In the genomic region with DNA sequence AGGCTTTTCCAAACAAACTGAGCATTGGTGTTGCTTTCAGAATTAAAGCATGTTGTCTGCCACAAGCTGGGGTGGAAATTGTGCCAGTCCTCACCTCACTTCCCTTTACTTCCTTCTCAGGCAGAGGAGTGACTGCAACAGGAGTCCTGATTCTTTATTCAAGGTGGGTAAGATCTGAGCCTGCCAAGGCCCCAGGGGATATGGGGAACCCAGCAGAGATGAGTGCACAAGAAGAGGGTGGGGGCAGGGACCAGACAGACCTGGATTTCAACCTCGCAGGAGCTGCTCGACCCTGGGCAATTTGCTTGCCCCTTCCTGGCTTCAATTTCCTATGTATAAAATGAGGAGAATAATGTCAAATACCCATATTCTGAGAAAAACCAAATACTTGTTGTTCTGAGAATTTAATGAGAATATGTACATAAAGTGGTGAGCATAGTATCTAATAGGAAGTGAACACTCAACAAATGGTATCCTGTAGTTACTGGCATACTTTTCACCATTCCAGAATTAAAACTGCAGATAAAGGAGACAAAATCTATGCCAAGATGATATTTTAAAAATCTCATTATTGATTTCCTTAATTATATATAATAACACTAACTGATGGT, we compare ENCODE assay signal across 22 cellular contexts. TPM values are rescaled to one million over a fixed set of nuclear protein-coding genes. Genes with fewer than 3 reads are reported as not detected.
DNase-seq lines count a peak whose midpoint lies in the region; ATAC-seq, FAIRE-seq and TF ChIP-seq lines count a peak whose summit lies in the region.
"Had no signal": no experiment of that assay in that cellular context is flagged by ENCODE, and none has a peak within 500 bp of the region (broad histone marks: within the 10 kb centered on the region; RNA-seq: fewer than 3 reads in every experiment).

No MANE protein-coding gene starts in this region.

- peaks cover 48% of the 10 kb centered on the region for H3K4me1 Mint-ChIP-seq in activated CD4-positive, alpha-beta T cell treated with anti-CD3 and anti-CD28 coated beads, Interleukin-2, amount 10 ng/mL, durations not matched to agents 24 days and 14 days

- H3K9me2 ChIP-seq in Loucy (replicated peaks; ENCODE audit: low read depth, low read length): no peaks in the 10 kb centered on the region

- no peak overlapping the region for H3K27ac ChIP-seq in endothelial cell of umbilical vein (ENCODE audit: insufficient read depth, low read depth, low read length)
- H3K27ac ChIP-seq: HL-60, KMS-11 had no signal

- H3K36me3 Mint-ChIP-seq in activated CD4-positive, alpha-beta T cell treated with anti-CD3 and anti-CD28 coated beads, Interleukin-2, amount 10 ng/mL, durations not matched to agents 24 days and 14 days (ENCODE audit: low read depth): peaks cover 42% of the 10 kb centered on the region

- dilution Hi-C loops in endothelial cell of umbilical vein (cut with MboI; ENCODE audit: extremely low pct_ligation_motif_present, low sequenced_read_pairs): no loop called here

- H2AFZ ChIP-seq in Loucy (ENCODE audit: low read length) (no peak overlapping the region), endothelial cell of umbilical vein (ENCODE audit: low read depth, low read length) (no peak overlapping the region)

- H3K36me3 ChIP-seq in Loucy (ENCODE audit: insufficient read depth, low read length) (0 out of 2 replicates have a peak, but pooled peaks cover 3% of the 10 kb centered on the region), endothelial cell of umbilical vein (ENCODE audit: control insufficient read depth in 2 of 2, extremely low read depth in 1 of 2, insufficient read depth in 2 of 2, low read length in 2 of 2) (no peaks in the 10 kb centered on the region)

- no peaks in the 10 kb centered on the region for H3K9me1 ChIP-seq in endothelial cell of umbilical vein (replicated peaks; ENCODE audit: control insufficient read depth, extremely low read depth, insufficient read depth, low read length)

- H3K27ac Mint-ChIP-seq in activated CD4-positive, alpha-beta T cell treated with anti-CD3 and anti-CD28 coated beads, Interleukin-2, amount 10 ng/mL, durations not matched to agents 24 days and 14 days: peak overlapping the region; percentile 10
- H3K27ac Mint-ChIP-seq: CD4-positive, CD25-positive, alpha-beta regulatory T cell had no signal

- peak; percentile 52 for FAIRE-seq in GM12891 (lab: Jason Lieb, UNC)
- peak; percentile 59 for FAIRE-seq in endothelial cell of umbilical vein (lab: Jason Lieb, UNC)
- FAIRE-seq: RCC 7860 had no signal

- DNase-seq in activated CD4-positive, alpha-beta T cell treated with anti-CD3 and anti-CD28 coated beads, Interleukin-2, amount 10 ng/mL, durations not matched to agents 24 days and 14 days: peak; percentile 49
- DNase-seq in activated CD4-positive, alpha-beta T cell treated with anti-CD3 and anti-CD28 coated beads, Interleukin-2, amount 50 U/mL, for 1 hour: no peak
- DNase-seq in GM12891 (ENCODE audit: insufficient read length, low spot score) (no peak), endothelial cell of umbilical vein (ENCODE audit: low read depth, low spot score) (no peak), DMS153 treated with DMSO at 0.1 percent for 48 hours (lab: John Stamatoyannopoulos, UW; ENCODE audit: unreplicated experiment) (no peak), HUDEP-2 (lab: John Stamatoyannopoulos, UW; ENCODE audit: unreplicated experiment in 76 of 76) (no peak)
- DNase-seq: AML-193, DMS79, GDM1, GOT3, NCI-H1105 treated with DMSO at 0.1 percent for 48 hours, NCI-H2029, NCI-H2227 treated with DMSO at 0.1 percent for 48 hours, NCI-H526 treated with DMSO at 0.1 percent for 48 hours, SHP77 had no signal

- H3K79me2 ChIP-seq in Loucy (ENCODE audit: insufficient read depth, low read length) (peaks cover 29% of the 10 kb centered on the region; the same call in 1 of the 2 replicates), endothelial cell of umbilical vein (ENCODE audit: control insufficient read depth, insufficient read depth, low read length) (no peaks in the 10 kb centered on the region)

- H3K9me3 ChIP-seq in Loucy (ENCODE audit: insufficient read depth, low read depth, low read length) (no peaks in the 10 kb centered on the region), endothelial cell of umbilical vein (replicated peaks; ENCODE audit: control insufficient read depth, insufficient read depth, low read length) (no peaks in the 10 kb centered on the region)

- H3K4me1 ChIP-seq in Loucy (ENCODE audit: insufficient read depth, low read length, poor library complexity, severe bottlenecking) (peaks cover 56% of the 10 kb centered on the region), endothelial cell of umbilical vein (ENCODE audit: control insufficient read depth, extremely low read depth, insufficient read depth, low read length) (peaks cover 15% of the 10 kb centered on the region)

- H3K27me3 Mint-ChIP-seq in activated CD4-positive, alpha-beta T cell treated with anti-CD3 and anti-CD28 coated beads, Interleukin-2, amount 10 ng/mL, durations not matched to agents 24 days and 14 days: no peaks in the 10 kb centered on the region
- H3K27me3 Mint-ChIP-seq: CD4-positive, CD25-positive, alpha-beta regulatory T cell had no signal

- no peak overlapping the region for H3K4me3 Mint-ChIP-seq in activated CD4-positive, alpha-beta T cell treated with anti-CD3 and anti-CD28 coated beads, Interleukin-2, amount 10 ng/mL, durations not matched to agents 24 days and 14 days
- H3K4me3 Mint-ChIP-seq: CD4-positive, CD25-positive, alpha-beta regulatory T cell had no signal

- CTCF ChIA-PET in endothelial cell of umbilical vein (lab: Charles Lee): no interaction called here

- BruUV-seq in endothelial cell of umbilical vein (replicated peaks; lab: Mats Ljungman, UMichigan): no TSS peak

- H4K20me1 ChIP-seq in Loucy (ENCODE audit: insufficient read depth, low read length, poor library complexity, severe bottlenecking): no peaks in the 10 kb centered on the region
- no peaks in the 10 kb centered on the region for H4K20me1 ChIP-seq in endothelial cell of umbilical vein (replicated peaks; ENCODE audit: control insufficient read depth, extremely low read depth, insufficient read depth, low read length)

- TF ChIP-seq POLR2A in GM12891 (IDR thresholded peaks at IDR 0.05; ENCODE audit: low read depth, low read length) (no peak), endothelial cell of umbilical vein (IDR thresholded peaks at IDR 0.05; ENCODE audit: low read depth, low read length) (no peak)

- POLR2A ChIA-PET in endothelial cell of umbilical vein (lab: Charles Lee): no interaction called here

- no peak for ATAC-seq in GM21529 (IDR thresholded peaks at IDR 0.05; ENCODE audit: unreplicated experiment)
- ATAC-seq: SK-N-SH treated with all-trans-retinoic acid at 6 μM for 48 hours had no signal

- TF ChIP-seq CTCF in Loucy (conservative IDR thresholded peaks at IDR 0.05; ENCODE audit: low read length): no peak
- no peak for TF ChIP-seq CTCF in endothelial cell of umbilical vein (IDR thresholded peaks at IDR 0.05; ENCODE audit: extremely low read depth in 1 of 2, insufficient read depth in 1 of 2, low read depth in 1 of 2, low read length in 2 of 2)

- H3K9ac ChIP-seq in Loucy (ENCODE audit: low read depth, low read length, poor library complexity, severe bottlenecking) (no peak overlapping the region), endothelial cell of umbilical vein (replicated peaks; ENCODE audit: extremely low read depth, insufficient read depth, low read length) (no peak overlapping the region)
- H3K9ac ChIP-seq: KMS-11 had no signal

- H3K4me2 ChIP-seq in Loucy (ENCODE audit: low read depth, low read length, poor library complexity, severe bottlenecking) (peak overlapping the region; percentile 58), endothelial cell of umbilical vein (ENCODE audit: insufficient read depth, low read length) (no peak overlapping the region)
- H3K4me2 ChIP-seq: KMS-11 had no signal

- H3K4me3 ChIP-seq in Loucy (ENCODE audit: low read length, poor library complexity, severe bottlenecking): peak overlapping the region; percentile 18
- no peak overlapping the region for H3K4me3 ChIP-seq in endothelial cell of umbilical vein (replicated peaks in 1 of 3; ENCODE audit: insufficient read depth in 1 of 3, low read depth in 1 of 3, low read length in 3 of 3)

- intact Hi-C loops in activated CD4-positive, alpha-beta T cell treated with anti-CD3 and anti-CD28 coated beads, Interleukin-2, amount 10 ng/mL, durations not matched to agents 24 days and 14 days (cut with micrococcal nuclease): no loop called here
- intact Hi-C loops in endothelial cell of umbilical vein (cut with micrococcal nuclease): no loop called here

- no peaks in the 10 kb centered on the region for H3K9me3 Mint-ChIP-seq in activated CD4-positive, alpha-beta T cell treated with anti-CD3 and anti-CD28 coated beads, Interleukin-2, amount 10 ng/mL, durations not matched to agents 24 days and 14 days
- H3K9me3 Mint-ChIP-seq: CD4-positive, CD25-positive, alpha-beta regulatory T cell had no signal

- no peaks in the 10 kb centered on the region for H3F3A ChIP-seq in Loucy (ENCODE audit: low read depth)

- H3K27me3 ChIP-seq in Loucy (ENCODE audit: insufficient read depth, low read length, poor library complexity, severe bottlenecking) (no peaks in the 10 kb centered on the region), endothelial cell of umbilical vein (ENCODE audit: control insufficient read depth in 2 of 2, insufficient read depth in 2 of 2, low read length in 2 of 2) (no peaks in the 10 kb centered on the region)

TF ChIP-seq in GM12891, 5 proteins besides CTCF, POLR2A, EP300 and RAD21 (continues in another document):
- TF ChIP-seq PAX5 (IDR thresholded peaks at IDR 0.05; ENCODE audit: insufficient read depth, low read length, severe bottlenecking): no peak
- no peak for TF ChIP-seq SPI1 (IDR thresholded peaks at IDR 0.05; ENCODE audit: low read depth, low read length)
- no peak for TF ChIP-seq POU2F2 (IDR thresholded peaks at IDR 0.05; ENCODE audit: low read depth, low read length)

TF ChIP-seq in endothelial cell of umbilical vein, 7 proteins besides CTCF, POLR2A, EP300 and RAD21 (continues in another document):
- TF ChIP-seq EZH2 (IDR thresholded peaks at IDR 0.05; ENCODE audit: borderline replicate concordance, low read depth, low read length, severe bottlenecking) (no peak), GATA2 (IDR thresholded peaks at IDR 0.05; ENCODE audit: insufficient read depth, insufficient read length, low read depth, low read length) (no peak), FOS (IDR thresholded peaks at IDR 0.05; ENCODE audit: borderline replicate concordance, insufficient read depth, low read length) (no peak)

RNA-seq across cellular contexts. Expression of gene MAN1A1, which starts 17.8 kb away (rescaled TPM):
- total RNA-seq in activated CD4-positive, alpha-beta T cell treated with anti-CD3 and anti-CD28 coated beads, Interleukin-2, amount 10 ng/mL, durations not matched to agents 24 days and 14 days: 43.0 and 43.7 TPM in 2 replicates
- polyA plus RNA-seq in GM12891 (2012; ENCODE audit: low read depth, missing spikeins): 9.5 TPM
- 12.9 and 13.3 TPM in 2 replicates for total RNA-seq in endothelial cell of umbilical vein
- 2.6 and 3.3 TPM in 2 replicates for polyA plus RNA-seq in endothelial cell of umbilical vein
- polyA plus RNA-seq in endothelial cell of umbilical vein (2011; cell fraction: cytosol; rRNA removed): 3.0 and 3.3 TPM in 2 replicates
- 2.4 and 3.2 TPM in 2 replicates for polyA plus RNA-seq in endothelial cell of umbilical vein (2011; cell fraction: nucleus; rRNA removed)
- polyA plus RNA-seq in endothelial cell of umbilical vein (2012): 3.0 and 5.6 TPM in 2 replicates
- polyA minus RNA-seq in endothelial cell of umbilical vein: 3.3 and 3.8 TPM in 2 replicates
- polyA minus RNA-seq in endothelial cell of umbilical vein (2011; cell fraction: cytosol; rRNA and poly(A)+ RNA removed): 1.2 TPM
- 3.1 and 3.2 TPM in 2 replicates for polyA minus RNA-seq in endothelial cell of umbilical vein (2011; cell fraction: nucleus; rRNA and poly(A)+ RNA removed)
